In genomic region chr2:47904903-47905453, GRCh38 we compare ENCODE assay signal across 1 cellular context.
TF ChIP-seq lines count a peak whose summit lies in the region.

No MANE protein-coding gene starts in this region.

TF ChIP-seq in IMR-90, 13 proteins besides CTCF, POLR2A, EP300 and RAD21 (continued from another document):
- TF ChIP-seq MXI1 (IDR thresholded peaks at IDR 0.05; ENCODE audit: borderline replicate concordance, low read depth, low read length) (no peak; the same call in 1 of the 2 replicates), USF2 (IDR thresholded peaks at IDR 0.05; ENCODE audit: low read depth, low read length) (no peak), FOS (IDR thresholded peaks at IDR 0.05; ENCODE audit: low read depth, low read length) (no peak), BHLHE40 (IDR thresholded peaks at IDR 0.05; ENCODE audit: low read depth, low read length) (no peak), MAFK (IDR thresholded peaks at IDR 0.05; ENCODE audit: low read depth, low read length) (no peak), MAZ (IDR thresholded peaks at IDR 0.05; ENCODE audit: borderline replicate concordance, low read depth, low read length) (no peak)
TF ChIP-seq in IMR-90: peak in this region for 0.
